In genomic region chr2:229344151-229344551, GRCh38 we compare ENCODE assay signal across 13 cellular contexts.
DNase-seq lines count a peak whose midpoint lies in the region; ATAC-seq lines count a peak whose summit lies in the region.
"Had no signal": no experiment of that assay in that cellular context is flagged by ENCODE, and none has a peak within 500 bp of the region (broad histone marks: within the 10 kb centered on the region; RNA-seq: fewer than 3 reads in every experiment).

No MANE protein-coding gene starts in this region.

- no peak for ATAC-seq in HG03280 (IDR thresholded peaks at IDR 0.05; ENCODE audit: unreplicated experiment)

- DNase-seq in COLO829 (ENCODE audit: low spot score) (peak; percentile 32), HS-5 (ENCODE audit: low read depth) (peak; percentile 40), astrocyte of the hippocampus (ENCODE audit: low read depth, low spot score) (peak; percentile 35), iris pigment epithelial cell (ENCODE audit: low read depth) (peak; percentile 97), NCI-H2171 treated with DMSO at 0.1 percent for 48 hours (lab: John Stamatoyannopoulos, UW) (no peak), NCI-H1105 treated with DMSO at 0.1 percent for 48 hours (lab: John Stamatoyannopoulos, UW) (no peak)
- no peak for DNase-seq in activated naive CD4-positive, alpha-beta T cell treated with anti-CD3 and anti-CD28 coated beads, Interleukin-2, amount 50 U/mL, for 16 hours
- DNase-seq: activated CD4-positive, alpha-beta T cell treated with anti-CD3 and anti-CD28 coated beads, Interleukin-2, amount 50 U/mL, for 48 hours; effector CD4-positive, alpha-beta T cell; GOT3; NCI-H2081 treated with DMSO at 0.1 percent for 48 hours; upper lobe of left lung had no signal

Comparison
In these comparisons a context has a peak if more than half of its experiments do, and no peak if none do; other contexts are left out.
1. DNase-seq: peak in COLO829 (single experiment), HS-5 (single experiment), astrocyte of the hippocampus (single experiment) and iris pigment epithelial cell (single experiment); none in NCI-H2171 treated with DMSO at 0.1 percent for 48 hours (single experiment), NCI-H1105 treated with DMSO at 0.1 percent for 48 hours (single experiment) and activated naive CD4-positive, alpha-beta T cell treated with anti-CD3 and anti-CD28 coated beads, Interleukin-2, amount 50 U/mL, for 16 hours (single experiment).